ENCODE assay signal across 9 cellular contexts in genomic region chr3:61926913-61927312, GRCh38.
DNase-seq lines count a peak whose midpoint lies in the region; ATAC-seq and TF ChIP-seq lines count a peak whose summit lies in the region.
"Had no signal": no experiment of that assay in that cellular context is flagged by ENCODE, and none has a peak within 500 bp of the region (broad histone marks: within the 10 kb centered on the region; RNA-seq: fewer than 3 reads in every experiment).

No MANE protein-coding gene starts in this region.

- H3K4me1 Mint-ChIP-seq in WTC11 = peaks cover 77% of the 10 kb centered on the region

- peak overlapping the region; percentile 21; the same call in 1 of the 2 replicates for H3K27ac Mint-ChIP-seq in WTC11

- no peaks in the 10 kb centered on the region for H3K9me3 Mint-ChIP-seq in WTC11

- no peak overlapping the region for H3K4me3 ChIP-seq in fibroblast of pulmonary artery (replicated peaks; ENCODE audit: low read depth, low read length)

- CTCF ChIA-PET in WTC11 (lab: Charles Lee) = interaction anchor here (1.2 to 2.1 kb wide), 2 partner anchors 9 to 19 kb away, joined by 3 to 20 read pairs; no protein-coding TSS in a partner anchor

- H3K4me3 Mint-ChIP-seq in WTC11 = no peak overlapping the region

- ATAC-seq in WTC11 = no peak
- ATAC-seq in omental fat pad (ENCODE audit: low FRiP score) = peak; percentile 39
- ATAC-seq in GM21423 (IDR thresholded peaks at IDR 0.05; ENCODE audit: unreplicated experiment) = no peak
- no peak for ATAC-seq in HG03045 (IDR thresholded peaks at IDR 0.05; ENCODE audit: unreplicated experiment)

- TF ChIP-seq CTCF in WTC11 (IDR thresholded peaks at IDR 0.05) = no peak
- no peak for TF ChIP-seq CTCF in fibroblast of pulmonary artery (IDR thresholded peaks at IDR 0.05; ENCODE audit: low read length, missing control alignments)
- no peak for TF ChIP-seq CTCF in omental fat pad (IDR thresholded peaks at IDR 0.05)

- H3K27me3 Mint-ChIP-seq in WTC11 (ENCODE audit: low read depth) = no peaks in the 10 kb centered on the region

- no peaks in the 10 kb centered on the region for H3K36me3 Mint-ChIP-seq in WTC11

- peak; percentile 47 for DNase-seq in AG08395 (ENCODE audit: low spot score)
- DNase-seq in WTC11 (ENCODE audit: low spot score) = no peak
- peak; percentile 84 for DNase-seq in fibroblast of pulmonary artery (ENCODE audit: low read depth)
- DNase-seq in omental fat pad (ENCODE audit: low spot score) = no peak
- DNase-seq in KG1 (lab: John Stamatoyannopoulos, UW) = no peak
- no peak for DNase-seq in NCI-H748 (lab: John Stamatoyannopoulos, UW; ENCODE audit: unreplicated experiment)
- DNase-seq: effector memory CD4-positive, alpha-beta T cell had no signal

- POLR2A ChIA-PET in WTC11 (lab: Charles Lee) = no interaction called here

TF ChIP-seq in WTC11, 78 proteins besides CTCF, POLR2A, EP300 and RAD21:
- TF ChIP-seq ZNF532 (CRISPR knock-in tag; IDR thresholded peaks at IDR 0.05; ENCODE audit: borderline replicate concordance) (no peak), PREB (CRISPR knock-in tag; IDR thresholded peaks at IDR 0.05; ENCODE audit: borderline replicate concordance) (no peak)

Comparison
In these comparisons a context has a peak if more than half of its experiments do, and no peak if none do; other contexts are left out.
1. DNase-seq: peak in AG08395 (single experiment) and fibroblast of pulmonary artery (single experiment); none in WTC11 (single experiment), omental fat pad (single experiment), KG1 (single experiment) and NCI-H748 (single experiment).